Comparison of ENCODE assay signal across 1 cellular context in the genomic region with DNA sequence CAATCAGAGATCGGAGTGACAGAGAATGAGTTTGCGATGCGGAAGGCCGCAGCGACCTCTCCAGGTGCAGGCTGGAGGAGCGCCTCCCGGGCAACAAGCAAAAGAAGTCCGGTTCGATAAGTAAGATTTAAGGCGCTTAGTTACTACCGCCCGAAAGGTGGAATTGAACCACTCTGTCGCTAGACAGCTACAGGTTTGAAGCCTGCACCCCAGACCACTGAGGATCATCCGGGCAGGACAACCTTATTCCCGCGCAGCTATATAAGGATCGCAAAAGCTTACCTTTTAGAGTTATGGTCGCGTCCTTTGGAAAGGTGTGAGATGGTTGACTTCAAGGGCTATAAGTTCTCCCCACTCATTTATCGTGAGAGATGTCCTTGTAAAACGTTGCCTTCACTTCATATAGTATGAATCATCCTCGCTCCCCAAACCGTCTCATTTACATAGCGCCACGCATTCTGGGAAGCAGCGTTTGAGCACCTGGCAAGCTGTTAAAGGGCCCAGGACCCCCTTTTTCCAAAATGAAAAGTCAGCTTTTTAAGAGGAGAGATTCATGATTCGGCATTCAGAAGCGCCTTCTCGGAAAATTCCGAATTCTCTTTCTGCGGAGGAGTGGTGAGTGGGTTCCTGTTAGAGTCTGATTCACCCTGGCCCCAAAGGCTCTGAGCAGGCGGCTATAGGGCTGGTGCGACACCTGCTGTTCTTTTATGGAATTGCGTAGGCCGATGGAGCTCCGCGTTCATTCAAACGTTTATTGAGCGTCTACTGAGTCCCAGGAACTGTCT.
A peak's percentile ranks its signal among the peaks of the same experiment; 100 is the strongest.
TF ChIP-seq lines count a peak whose summit lies in the region.

No MANE protein-coding gene starts in this region.

TF ChIP-seq in HepG2, 621 proteins besides CTCF, POLR2A, EP300 and RAD21 (continued from another document and continues in another):
- TF ChIP-seq, protein P1, sequence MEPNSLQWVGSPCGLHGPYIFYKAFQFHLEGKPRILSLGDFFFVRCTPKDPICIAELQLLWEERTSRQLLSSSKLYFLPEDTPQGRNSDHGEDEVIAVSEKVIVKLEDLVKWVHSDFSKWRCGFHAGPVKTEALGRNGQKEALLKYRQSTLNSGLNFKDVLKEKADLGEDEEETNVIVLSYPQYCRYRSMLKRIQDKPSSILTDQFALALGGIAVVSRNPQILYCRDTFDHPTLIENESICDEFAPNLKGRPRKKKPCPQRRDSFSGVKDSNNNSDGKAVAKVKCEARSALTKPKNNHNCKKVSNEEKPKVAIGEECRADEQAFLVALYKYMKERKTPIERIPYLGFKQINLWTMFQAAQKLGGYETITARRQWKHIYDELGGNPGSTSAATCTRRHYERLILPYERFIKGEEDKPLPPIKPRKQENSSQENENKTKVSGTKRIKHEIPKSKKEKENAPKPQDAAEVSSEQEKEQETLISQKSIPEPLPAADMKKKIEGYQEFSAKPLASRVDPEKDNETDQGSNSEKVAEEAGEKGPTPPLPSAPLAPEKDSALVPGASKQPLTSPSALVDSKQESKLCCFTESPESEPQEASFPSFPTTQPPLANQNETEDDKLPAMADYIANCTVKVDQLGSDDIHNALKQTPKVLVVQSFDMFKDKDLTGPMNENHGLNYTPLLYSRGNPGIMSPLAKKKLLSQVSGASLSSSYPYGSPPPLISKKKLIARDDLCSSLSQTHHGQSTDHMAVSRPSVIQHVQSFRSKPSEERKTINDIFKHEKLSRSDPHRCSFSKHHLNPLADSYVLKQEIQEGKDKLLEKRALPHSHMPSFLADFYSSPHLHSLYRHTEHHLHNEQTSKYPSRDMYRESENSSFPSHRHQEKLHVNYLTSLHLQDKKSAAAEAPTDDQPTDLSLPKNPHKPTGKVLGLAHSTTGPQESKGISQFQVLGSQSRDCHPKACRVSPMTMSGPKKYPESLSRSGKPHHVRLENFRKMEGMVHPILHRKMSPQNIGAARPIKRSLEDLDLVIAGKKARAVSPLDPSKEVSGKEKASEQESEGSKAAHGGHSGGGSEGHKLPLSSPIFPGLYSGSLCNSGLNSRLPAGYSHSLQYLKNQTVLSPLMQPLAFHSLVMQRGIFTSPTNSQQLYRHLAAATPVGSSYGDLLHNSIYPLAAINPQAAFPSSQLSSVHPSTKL (CRISPR knock-in tag; IDR thresholded peaks at IDR 0.05) = peak; percentile 56
- TF ChIP-seq BHLHE40 (IDR thresholded peaks at IDR 0.05; ENCODE audit: low read length) (no peak), ARHGAP35 (CRISPR knock-in tag; IDR thresholded peaks at IDR 0.05; ENCODE audit: borderline replicate concordance) (no peak), ADNP (CRISPR knock-in tag; IDR thresholded peaks at IDR 0.05) (0 out of 2 replicates have a peak, but pooled peaks have one; percentile 47), ZNF331 (CRISPR knock-in tag; IDR thresholded peaks at IDR 0.05) (peak; percentile 87), RFXAP (CRISPR knock-in tag; IDR thresholded peaks at IDR 0.05; ENCODE audit: borderline replicate concordance) (peak; percentile 76), MAZ (IDR thresholded peaks at IDR 0.05; ENCODE audit: borderline replicate concordance, low read depth, low read length) (no peak), MAZ (CRISPR knock-in tag; IDR thresholded peaks at IDR 0.05; ENCODE audit: low read depth) (no peak; the same call in 1 of the 2 replicates), THAP11 (CRISPR knock-in tag; IDR thresholded peaks at IDR 0.05) (peak; percentile 83), MIXL1 (CRISPR knock-in tag; IDR thresholded peaks at IDR 0.05) (peak; percentile 61; the same call in 1 of the 2 replicates), GZF1 (CRISPR knock-in tag; IDR thresholded peaks at IDR 0.05) (no peak), NBN (conservative IDR thresholded peaks at IDR 0.05) (no peak), RBM39 (IDR thresholded peaks at IDR 0.05; ENCODE audit: low read depth, low read length, poor library complexity, severe bottlenecking) (no peak), NR2C2 (CRISPR knock-in tag; IDR thresholded peaks at IDR 0.05; ENCODE audit: borderline replicate concordance) (no peak), ZKSCAN8 (CRISPR knock-in tag; IDR thresholded peaks at IDR 0.05; ENCODE audit: borderline replicate concordance) (peak; percentile 62; the same call in 1 of the 2 replicates), SRSF9 (IDR thresholded peaks at IDR 0.05; ENCODE audit: borderline replicate concordance, insufficient read depth, low read depth, low read length, poor library complexity, severe bottlenecking) (no peak), ISL2 (CRISPR knock-in tag; IDR thresholded peaks at IDR 0.05) (peak; percentile 52; the same call in 1 of the 2 replicates), ZNF652 (CRISPR knock-in tag; IDR thresholded peaks at IDR 0.05; ENCODE audit: borderline replicate concordance, low read depth) (peak; percentile 29; the same call in 1 of the 2 replicates), SOX5 (CRISPR knock-in tag; IDR thresholded peaks at IDR 0.05; ENCODE audit: borderline replicate concordance) (peak; percentile 13; the same call in 1 of the 2 replicates), ZZZ3 (CRISPR knock-in tag; IDR thresholded peaks at IDR 0.05; ENCODE audit: borderline replicate concordance) (no peak), KLF11 (CRISPR knock-in tag; IDR thresholded peaks at IDR 0.05) (peak; percentile 92; the same call in 1 of the 2 replicates), ZNF468 (CRISPR knock-in tag; IDR thresholded peaks at IDR 0.05) (no peak), ZNF234 (CRISPR knock-in tag; conservative IDR thresholded peaks at IDR 0.05) (no peak), REPIN1 (CRISPR knock-in tag; IDR thresholded peaks at IDR 0.05; ENCODE audit: borderline replicate concordance, low read depth) (peak; percentile 80; the same call in 1 of the 2 replicates), ZFP1 (CRISPR knock-in tag; IDR thresholded peaks at IDR 0.05) (peak; percentile 74; the same call in 1 of the 2 replicates), ZNF619 (CRISPR knock-in tag; IDR thresholded peaks at IDR 0.05) (no peak), MIER2 (CRISPR knock-in tag; IDR thresholded peaks at IDR 0.05) (peak; percentile 61; the same call in 1 of the 2 replicates), ZNF556 (CRISPR knock-in tag; IDR thresholded peaks at IDR 0.05; ENCODE audit: borderline replicate concordance) (no peak), ZSCAN22 (CRISPR knock-in tag; IDR thresholded peaks at IDR 0.05) (no peak), ZMAT3 (CRISPR knock-in tag; conservative IDR thresholded peaks at IDR 0.05) (no peak), HNF4G (IDR thresholded peaks at IDR 0.05; ENCODE audit: borderline replicate concordance, low read depth, low read length) (peak; percentile 24; the same call in 1 of the 2 replicates), HNF4G (CRISPR knock-in tag; IDR thresholded peaks at IDR 0.05; ENCODE audit: borderline replicate concordance, low read depth) (0 out of 2 replicates have a peak, but pooled peaks have one; percentile 10), AGO2 (optimal IDR thresholded peaks at IDR 0.05; ENCODE audit: low read depth, low read length) (no peak), ZKSCAN1 (IDR thresholded peaks at IDR 0.05; ENCODE audit: low read length) (no peak; the same call in 1 of the 2 replicates), HES4 (CRISPR knock-in tag; IDR thresholded peaks at IDR 0.05; ENCODE audit: borderline replicate concordance) (no peak), RELA (CRISPR knock-in tag; IDR thresholded peaks at IDR 0.05) (no peak), NFYB (CRISPR knock-in tag; IDR thresholded peaks at IDR 0.05) (0 out of 2 replicates have a peak, but pooled peaks have one; percentile 4)
- TF ChIP-seq, protein P2, sequence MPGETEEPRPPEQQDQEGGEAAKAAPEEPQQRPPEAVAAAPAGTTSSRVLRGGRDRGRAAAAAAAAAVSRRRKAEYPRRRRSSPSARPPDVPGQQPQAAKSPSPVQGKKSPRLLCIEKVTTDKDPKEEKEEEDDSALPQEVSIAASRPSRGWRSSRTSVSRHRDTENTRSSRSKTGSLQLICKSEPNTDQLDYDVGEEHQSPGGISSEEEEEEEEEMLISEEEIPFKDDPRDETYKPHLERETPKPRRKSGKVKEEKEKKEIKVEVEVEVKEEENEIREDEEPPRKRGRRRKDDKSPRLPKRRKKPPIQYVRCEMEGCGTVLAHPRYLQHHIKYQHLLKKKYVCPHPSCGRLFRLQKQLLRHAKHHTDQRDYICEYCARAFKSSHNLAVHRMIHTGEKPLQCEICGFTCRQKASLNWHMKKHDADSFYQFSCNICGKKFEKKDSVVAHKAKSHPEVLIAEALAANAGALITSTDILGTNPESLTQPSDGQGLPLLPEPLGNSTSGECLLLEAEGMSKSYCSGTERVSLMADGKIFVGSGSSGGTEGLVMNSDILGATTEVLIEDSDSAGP (CRISPR knock-in tag; IDR thresholded peaks at IDR 0.05; ENCODE audit: borderline replicate concordance) = peak; percentile 100
- TF ChIP-seq, protein P3, sequence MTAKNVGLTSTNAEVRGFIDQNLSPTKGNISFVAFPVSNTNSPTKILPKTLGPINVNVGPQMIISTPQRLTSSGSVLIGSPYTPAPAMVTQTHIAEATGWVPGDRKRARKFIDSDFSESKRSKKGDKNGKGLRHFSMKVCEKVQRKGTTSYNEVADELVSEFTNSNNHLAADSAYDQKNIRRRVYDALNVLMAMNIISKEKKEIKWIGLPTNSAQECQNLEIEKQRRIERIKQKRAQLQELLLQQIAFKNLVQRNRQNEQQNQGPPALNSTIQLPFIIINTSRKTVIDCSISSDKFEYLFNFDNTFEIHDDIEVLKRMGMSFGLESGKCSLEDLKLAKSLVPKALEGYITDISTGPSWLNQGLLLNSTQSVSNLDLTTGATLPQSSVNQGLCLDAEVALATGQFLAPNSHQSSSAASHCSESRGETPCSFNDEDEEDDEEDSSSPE (CRISPR knock-in tag; IDR thresholded peaks at IDR 0.05) = peak; percentile 21; the same call in 1 of the 2 replicates
- TF ChIP-seq, protein P4, sequence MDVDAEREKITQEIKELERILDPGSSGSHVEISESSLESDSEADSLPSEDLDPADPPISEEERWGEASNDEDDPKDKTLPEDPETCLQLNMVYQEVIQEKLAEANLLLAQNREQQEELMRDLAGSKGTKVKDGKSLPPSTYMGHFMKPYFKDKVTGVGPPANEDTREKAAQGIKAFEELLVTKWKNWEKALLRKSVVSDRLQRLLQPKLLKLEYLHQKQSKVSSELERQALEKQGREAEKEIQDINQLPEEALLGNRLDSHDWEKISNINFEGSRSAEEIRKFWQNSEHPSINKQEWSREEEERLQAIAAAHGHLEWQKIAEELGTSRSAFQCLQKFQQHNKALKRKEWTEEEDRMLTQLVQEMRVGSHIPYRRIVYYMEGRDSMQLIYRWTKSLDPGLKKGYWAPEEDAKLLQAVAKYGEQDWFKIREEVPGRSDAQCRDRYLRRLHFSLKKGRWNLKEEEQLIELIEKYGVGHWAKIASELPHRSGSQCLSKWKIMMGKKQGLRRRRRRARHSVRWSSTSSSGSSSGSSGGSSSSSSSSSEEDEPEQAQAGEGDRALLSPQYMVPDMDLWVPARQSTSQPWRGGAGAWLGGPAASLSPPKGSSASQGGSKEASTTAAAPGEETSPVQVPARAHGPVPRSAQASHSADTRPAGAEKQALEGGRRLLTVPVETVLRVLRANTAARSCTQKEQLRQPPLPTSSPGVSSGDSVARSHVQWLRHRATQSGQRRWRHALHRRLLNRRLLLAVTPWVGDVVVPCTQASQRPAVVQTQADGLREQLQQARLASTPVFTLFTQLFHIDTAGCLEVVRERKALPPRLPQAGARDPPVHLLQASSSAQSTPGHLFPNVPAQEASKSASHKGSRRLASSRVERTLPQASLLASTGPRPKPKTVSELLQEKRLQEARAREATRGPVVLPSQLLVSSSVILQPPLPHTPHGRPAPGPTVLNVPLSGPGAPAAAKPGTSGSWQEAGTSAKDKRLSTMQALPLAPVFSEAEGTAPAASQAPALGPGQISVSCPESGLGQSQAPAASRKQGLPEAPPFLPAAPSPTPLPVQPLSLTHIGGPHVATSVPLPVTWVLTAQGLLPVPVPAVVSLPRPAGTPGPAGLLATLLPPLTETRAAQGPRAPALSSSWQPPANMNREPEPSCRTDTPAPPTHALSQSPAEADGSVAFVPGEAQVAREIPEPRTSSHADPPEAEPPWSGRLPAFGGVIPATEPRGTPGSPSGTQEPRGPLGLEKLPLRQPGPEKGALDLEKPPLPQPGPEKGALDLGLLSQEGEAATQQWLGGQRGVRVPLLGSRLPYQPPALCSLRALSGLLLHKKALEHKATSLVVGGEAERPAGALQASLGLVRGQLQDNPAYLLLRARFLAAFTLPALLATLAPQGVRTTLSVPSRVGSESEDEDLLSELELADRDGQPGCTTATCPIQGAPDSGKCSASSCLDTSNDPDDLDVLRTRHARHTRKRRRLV (CRISPR knock-in tag; IDR thresholded peaks at IDR 0.05) = peak; percentile 100
- TF ChIP-seq, protein P5, sequence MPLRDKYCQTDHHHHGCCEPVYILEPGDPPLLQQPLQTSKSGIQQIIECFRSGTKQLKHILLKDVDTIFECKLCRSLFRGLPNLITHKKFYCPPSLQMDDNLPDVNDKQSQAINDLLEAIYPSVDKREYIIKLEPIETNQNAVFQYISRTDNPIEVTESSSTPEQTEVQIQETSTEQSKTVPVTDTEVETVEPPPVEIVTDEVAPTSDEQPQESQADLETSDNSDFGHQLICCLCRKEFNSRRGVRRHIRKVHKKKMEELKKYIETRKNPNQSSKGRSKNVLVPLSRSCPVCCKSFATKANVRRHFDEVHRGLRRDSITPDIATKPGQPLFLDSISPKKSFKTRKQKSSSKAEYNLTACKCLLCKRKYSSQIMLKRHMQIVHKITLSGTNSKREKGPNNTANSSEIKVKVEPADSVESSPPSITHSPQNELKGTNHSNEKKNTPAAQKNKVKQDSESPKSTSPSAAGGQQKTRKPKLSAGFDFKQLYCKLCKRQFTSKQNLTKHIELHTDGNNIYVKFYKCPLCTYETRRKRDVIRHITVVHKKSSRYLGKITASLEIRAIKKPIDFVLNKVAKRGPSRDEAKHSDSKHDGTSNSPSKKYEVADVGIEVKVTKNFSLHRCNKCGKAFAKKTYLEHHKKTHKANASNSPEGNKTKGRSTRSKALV (CRISPR knock-in tag; IDR thresholded peaks at IDR 0.05) = peak; percentile 52; the same call in 1 of the 2 replicates
- TF ChIP-seq, protein P6, sequence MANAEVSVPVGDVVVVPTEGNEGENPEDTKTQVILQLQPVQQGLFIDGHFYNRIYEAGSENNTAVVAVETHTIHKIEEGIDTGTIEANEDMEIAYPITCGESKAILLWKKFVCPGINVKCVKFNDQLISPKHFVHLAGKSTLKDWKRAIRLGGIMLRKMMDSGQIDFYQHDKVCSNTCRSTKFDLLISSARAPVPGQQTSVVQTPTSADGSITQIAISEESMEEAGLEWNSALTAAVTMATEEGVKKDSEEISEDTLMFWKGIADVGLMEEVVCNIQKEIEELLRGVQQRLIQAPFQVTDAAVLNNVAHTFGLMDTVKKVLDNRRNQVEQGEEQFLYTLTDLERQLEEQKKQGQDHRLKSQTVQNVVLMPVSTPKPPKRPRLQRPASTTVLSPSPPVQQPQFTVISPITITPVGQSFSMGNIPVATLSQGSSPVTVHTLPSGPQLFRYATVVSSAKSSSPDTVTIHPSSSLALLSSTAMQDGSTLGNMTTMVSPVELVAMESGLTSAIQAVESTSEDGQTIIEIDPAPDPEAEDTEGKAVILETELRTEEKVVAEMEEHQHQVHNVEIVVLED (CRISPR knock-in tag; IDR thresholded peaks at IDR 0.05; ENCODE audit: borderline replicate concordance) = peak; percentile 67; the same call in 1 of the 2 replicates
- TF ChIP-seq, protein P7, sequence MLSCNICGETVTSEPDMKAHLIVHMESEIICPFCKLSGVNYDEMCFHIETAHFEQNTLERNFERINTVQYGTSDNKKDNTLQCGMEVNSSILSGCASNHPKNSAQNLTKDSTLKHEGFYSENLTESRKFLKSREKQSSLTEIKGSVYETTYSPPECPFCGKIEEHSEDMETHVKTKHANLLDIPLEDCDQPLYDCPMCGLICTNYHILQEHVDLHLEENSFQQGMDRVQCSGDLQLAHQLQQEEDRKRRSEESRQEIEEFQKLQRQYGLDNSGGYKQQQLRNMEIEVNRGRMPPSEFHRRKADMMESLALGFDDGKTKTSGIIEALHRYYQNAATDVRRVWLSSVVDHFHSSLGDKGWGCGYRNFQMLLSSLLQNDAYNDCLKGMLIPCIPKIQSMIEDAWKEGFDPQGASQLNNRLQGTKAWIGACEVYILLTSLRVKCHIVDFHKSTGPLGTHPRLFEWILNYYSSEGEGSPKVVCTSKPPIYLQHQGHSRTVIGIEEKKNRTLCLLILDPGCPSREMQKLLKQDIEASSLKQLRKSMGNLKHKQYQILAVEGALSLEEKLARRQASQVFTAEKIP (CRISPR knock-in tag; IDR thresholded peaks at IDR 0.05; ENCODE audit: borderline replicate concordance) = no peak
